10 cellular contexts compared by ENCODE assay signal in genomic region chr5:66958984-66959641, GRCh38.
DNase-seq lines count a peak whose midpoint lies in the region; ATAC-seq and TF ChIP-seq lines count a peak whose summit lies in the region.
"Had no signal": no experiment of that assay in that cellular context is flagged by ENCODE, and none has a peak within 500 bp of the region (broad histone marks: within the 10 kb centered on the region; RNA-seq: fewer than 3 reads in every experiment).

No MANE protein-coding gene starts in this region.

- no peaks in the 10 kb centered on the region for H3K4me1 Mint-ChIP-seq in activated CD4-positive, alpha-beta memory T cell treated with anti-CD3 and anti-CD28 coated beads for 36 hours (ENCODE audit: low read depth)
- H3K4me1 Mint-ChIP-seq: stimulated activated memory B cell treated with anti-CD40 and anti-IgM and Interleukin-4, amounts not matched to agents 10 μg/mL and 1 μg/mL and 100 μg/mL, for 72 hours had no signal

- CTCF ChIA-PET in activated CD4-positive, alpha-beta memory T cell treated with anti-CD3 and anti-CD28 coated beads for 36 hours (lab: Charles Lee): no interaction called here

- H3K36me3 ChIP-seq in Peyer's patch: no peaks in the 10 kb centered on the region

- TF ChIP-seq CTCF in Peyer's patch (IDR thresholded peaks at IDR 0.05): no peak
- no peak for TF ChIP-seq CTCF in foreskin keratinocyte (conservative IDR thresholded peaks at IDR 0.05)

- no peak for TF ChIP-seq POLR2A in Peyer's patch (IDR thresholded peaks at IDR 0.05)

- ATAC-seq in foreskin keratinocyte (peak; percentile 78), HG03039 (IDR thresholded peaks at IDR 0.05; ENCODE audit: unreplicated experiment) (no peak), GM19397 (IDR thresholded peaks at IDR 0.05; ENCODE audit: unreplicated experiment) (no peak)
- ATAC-seq: stimulated activated memory B cell treated with anti-CD40 and anti-IgM and Interleukin-4, amounts not matched to agents 10 μg/mL and 1 μg/mL and 100 μg/mL, for 72 hours had no signal

- intact Hi-C loops in activated CD4-positive, alpha-beta memory T cell treated with anti-CD3 and anti-CD28 coated beads for 36 hours (cut with micrococcal nuclease): no loop called here

- no peaks in the 10 kb centered on the region for H3K9me3 Mint-ChIP-seq in activated CD4-positive, alpha-beta memory T cell treated with anti-CD3 and anti-CD28 coated beads for 36 hours
- H3K9me3 Mint-ChIP-seq: activated naive CD8-positive, alpha-beta T cell treated with anti-CD3 and anti-CD28 coated beads, Interleukin-2, amount 10 ng/mL, durations not matched to agents 7 days and 5 days; stimulated activated memory B cell treated with anti-CD40 and anti-IgM and Interleukin-4, amounts not matched to agents 10 μg/mL and 1 μg/mL and 100 μg/mL, for 72 hours had no signal

- POLR2A ChIA-PET in activated CD4-positive, alpha-beta memory T cell treated with anti-CD3 and anti-CD28 coated beads for 36 hours (lab: Charles Lee): no interaction called here

- no peaks in the 10 kb centered on the region for H3K27me3 Mint-ChIP-seq in activated CD4-positive, alpha-beta memory T cell treated with anti-CD3 and anti-CD28 coated beads for 36 hours
- H3K27me3 Mint-ChIP-seq: stimulated activated memory B cell treated with anti-CD40 and anti-IgM and Interleukin-4, amounts not matched to agents 10 μg/mL and 1 μg/mL and 100 μg/mL, for 72 hours had no signal

- DNase-seq in AG08396 (ENCODE audit: low spot score) (peak; percentile 42), Peyer's patch (no peak), foreskin keratinocyte (peak; percentile 51 to 62), non-pigmented ciliary epithelial cell (ENCODE audit: low read depth) (peak; percentile 60), HuH-7 (ENCODE audit: low spot score) (no peak)
- no peak for DNase-seq in activated CD4-positive, alpha-beta memory T cell treated with anti-CD3 and anti-CD28 coated beads for 36 hours
- DNase-seq: activated naive CD8-positive, alpha-beta T cell treated with anti-CD3 and anti-CD28 coated beads, Interleukin-2, amount 10 ng/mL, durations not matched to agents 7 days and 5 days had no signal

- H3K4me3 ChIP-seq in Peyer's patch: peak overlapping the region in 2 of 4 donors; percentile 4 to 27

- H3K36me3 Mint-ChIP-seq in activated CD4-positive, alpha-beta memory T cell treated with anti-CD3 and anti-CD28 coated beads for 36 hours: no peaks in the 10 kb centered on the region
- H3K36me3 Mint-ChIP-seq: activated naive CD8-positive, alpha-beta T cell treated with anti-CD3 and anti-CD28 coated beads, Interleukin-2, amount 10 ng/mL, durations not matched to agents 7 days and 5 days; stimulated activated memory B cell treated with anti-CD40 and anti-IgM and Interleukin-4, amounts not matched to agents 10 μg/mL and 1 μg/mL and 100 μg/mL, for 72 hours had no signal

- peak overlapping the region in 3 of 4 donors; percentile 7 to 24 (median 21) for H3K27ac ChIP-seq in Peyer's patch
- peak overlapping the region; percentile 50 for H3K27ac ChIP-seq in foreskin keratinocyte

- no peak overlapping the region for H3K27ac Mint-ChIP-seq in activated CD4-positive, alpha-beta memory T cell treated with anti-CD3 and anti-CD28 coated beads for 36 hours
- H3K27ac Mint-ChIP-seq: activated naive CD8-positive, alpha-beta T cell treated with anti-CD3 and anti-CD28 coated beads, Interleukin-2, amount 10 ng/mL, durations not matched to agents 7 days and 5 days; stimulated activated memory B cell treated with anti-CD40 and anti-IgM and Interleukin-4, amounts not matched to agents 10 μg/mL and 1 μg/mL and 100 μg/mL, for 72 hours had no signal

- H3K4me3 Mint-ChIP-seq in activated CD4-positive, alpha-beta memory T cell treated with anti-CD3 and anti-CD28 coated beads for 36 hours: no peak overlapping the region
- H3K4me3 Mint-ChIP-seq: activated naive CD8-positive, alpha-beta T cell treated with anti-CD3 and anti-CD28 coated beads, Interleukin-2, amount 10 ng/mL, durations not matched to agents 7 days and 5 days; stimulated activated memory B cell treated with anti-CD40 and anti-IgM and Interleukin-4, amounts not matched to agents 10 μg/mL and 1 μg/mL and 100 μg/mL, for 72 hours had no signal

- no peaks in the 10 kb centered on the region for H3K27me3 ChIP-seq in Peyer's patch
- H3K27me3 ChIP-seq in foreskin keratinocyte: no peaks in the 10 kb centered on the region

- peaks cover 0 to 7% (median 0%) of the 10 kb centered on the region in 4 donors for H3K4me1 ChIP-seq in Peyer's patch
- peaks cover 13% of the 10 kb centered on the region for H3K4me1 ChIP-seq in foreskin keratinocyte

- H3K9me3 ChIP-seq in Peyer's patch: no peaks in the 10 kb centered on the region

Comparison
In these comparisons a context has a peak if more than half of its experiments do, and no peak if none do; other contexts are left out.
1. DNase-seq: peak in AG08396 (single experiment), foreskin keratinocyte (2 of 2) and non-pigmented ciliary epithelial cell (single experiment); none in Peyer's patch (0 of 3), activated CD4-positive, alpha-beta memory T cell treated with anti-CD3 and anti-CD28 coated beads for 36 hours (single experiment) and HuH-7 (single experiment).